1 cellular context compared by ENCODE assay signal in genomic region chr11:64253043-64253442, GRCh38.
TF ChIP-seq lines count a peak whose summit lies in the region.

No MANE protein-coding gene starts in this region.

TF ChIP-seq in SK-N-SH treated with all-trans-retinoic acid at 6 μM for 48 hours, 23 proteins besides CTCF, POLR2A, EP300 and RAD21 (continued from another document):
- TF ChIP-seq, protein P1, sequence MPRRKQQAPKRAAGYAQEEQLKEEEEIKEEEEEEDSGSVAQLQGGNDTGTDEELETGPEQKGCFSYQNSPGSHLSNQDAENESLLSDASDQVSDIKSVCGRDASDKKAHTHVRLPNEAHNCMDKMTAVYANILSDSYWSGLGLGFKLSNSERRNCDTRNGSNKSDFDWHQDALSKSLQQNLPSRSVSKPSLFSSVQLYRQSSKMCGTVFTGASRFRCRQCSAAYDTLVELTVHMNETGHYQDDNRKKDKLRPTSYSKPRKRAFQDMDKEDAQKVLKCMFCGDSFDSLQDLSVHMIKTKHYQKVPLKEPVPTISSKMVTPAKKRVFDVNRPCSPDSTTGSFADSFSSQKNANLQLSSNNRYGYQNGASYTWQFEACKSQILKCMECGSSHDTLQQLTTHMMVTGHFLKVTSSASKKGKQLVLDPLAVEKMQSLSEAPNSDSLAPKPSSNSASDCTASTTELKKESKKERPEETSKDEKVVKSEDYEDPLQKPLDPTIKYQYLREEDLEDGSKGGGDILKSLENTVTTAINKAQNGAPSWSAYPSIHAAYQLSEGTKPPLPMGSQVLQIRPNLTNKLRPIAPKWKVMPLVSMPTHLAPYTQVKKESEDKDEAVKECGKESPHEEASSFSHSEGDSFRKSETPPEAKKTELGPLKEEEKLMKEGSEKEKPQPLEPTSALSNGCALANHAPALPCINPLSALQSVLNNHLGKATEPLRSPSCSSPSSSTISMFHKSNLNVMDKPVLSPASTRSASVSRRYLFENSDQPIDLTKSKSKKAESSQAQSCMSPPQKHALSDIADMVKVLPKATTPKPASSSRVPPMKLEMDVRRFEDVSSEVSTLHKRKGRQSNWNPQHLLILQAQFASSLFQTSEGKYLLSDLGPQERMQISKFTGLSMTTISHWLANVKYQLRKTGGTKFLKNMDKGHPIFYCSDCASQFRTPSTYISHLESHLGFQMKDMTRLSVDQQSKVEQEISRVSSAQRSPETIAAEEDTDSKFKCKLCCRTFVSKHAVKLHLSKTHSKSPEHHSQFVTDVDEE (CRISPR knock-in tag; IDR thresholded peaks at IDR 0.05), result no peak
- TF ChIP-seq POU6F1 (CRISPR knock-in tag; IDR thresholded peaks at IDR 0.05; ENCODE audit: borderline replicate concordance, low read depth), result no peak
